1 cellular context compared by ENCODE assay signal in the genomic region with DNA sequence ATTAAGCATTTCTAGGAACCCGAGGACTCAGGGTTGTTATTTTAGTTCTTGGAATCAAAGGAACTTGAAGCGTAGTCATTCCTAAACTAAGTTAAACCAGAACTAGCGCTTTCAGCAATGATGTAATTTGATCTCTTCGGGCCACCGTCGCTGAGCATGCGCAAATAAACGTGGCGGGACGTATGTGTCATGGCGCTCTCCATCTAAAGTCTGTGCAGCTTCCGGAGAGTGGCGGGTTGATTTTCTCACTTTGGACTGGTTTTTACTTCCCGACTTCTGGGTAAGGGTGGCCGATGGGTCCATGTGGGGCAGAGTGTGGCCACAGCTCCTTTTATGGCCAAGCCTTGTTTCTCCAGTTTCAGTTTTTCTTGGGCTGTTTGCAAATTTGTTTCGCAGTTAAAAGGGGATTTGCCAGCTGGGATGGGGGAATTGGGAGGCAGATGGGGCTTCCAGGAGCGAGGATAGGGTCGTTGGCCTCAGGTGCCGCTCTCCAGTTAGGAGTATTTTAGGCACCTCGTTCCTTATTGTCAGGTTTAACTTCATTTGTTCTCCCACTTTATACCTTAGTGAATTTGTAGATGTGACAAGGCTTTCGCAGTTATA.
TF ChIP-seq lines count a peak whose summit lies in the region.

CDKAL1 (plus strand) TSS at position 163 of the 603 bp plus-strand sequence. CDS start 11,894 bp downstream, outside the sequence.

TF ChIP-seq in GM23338, 12 proteins besides CTCF, POLR2A, EP300 and RAD21 (continued from another document):
- TF ChIP-seq, protein P1, sequence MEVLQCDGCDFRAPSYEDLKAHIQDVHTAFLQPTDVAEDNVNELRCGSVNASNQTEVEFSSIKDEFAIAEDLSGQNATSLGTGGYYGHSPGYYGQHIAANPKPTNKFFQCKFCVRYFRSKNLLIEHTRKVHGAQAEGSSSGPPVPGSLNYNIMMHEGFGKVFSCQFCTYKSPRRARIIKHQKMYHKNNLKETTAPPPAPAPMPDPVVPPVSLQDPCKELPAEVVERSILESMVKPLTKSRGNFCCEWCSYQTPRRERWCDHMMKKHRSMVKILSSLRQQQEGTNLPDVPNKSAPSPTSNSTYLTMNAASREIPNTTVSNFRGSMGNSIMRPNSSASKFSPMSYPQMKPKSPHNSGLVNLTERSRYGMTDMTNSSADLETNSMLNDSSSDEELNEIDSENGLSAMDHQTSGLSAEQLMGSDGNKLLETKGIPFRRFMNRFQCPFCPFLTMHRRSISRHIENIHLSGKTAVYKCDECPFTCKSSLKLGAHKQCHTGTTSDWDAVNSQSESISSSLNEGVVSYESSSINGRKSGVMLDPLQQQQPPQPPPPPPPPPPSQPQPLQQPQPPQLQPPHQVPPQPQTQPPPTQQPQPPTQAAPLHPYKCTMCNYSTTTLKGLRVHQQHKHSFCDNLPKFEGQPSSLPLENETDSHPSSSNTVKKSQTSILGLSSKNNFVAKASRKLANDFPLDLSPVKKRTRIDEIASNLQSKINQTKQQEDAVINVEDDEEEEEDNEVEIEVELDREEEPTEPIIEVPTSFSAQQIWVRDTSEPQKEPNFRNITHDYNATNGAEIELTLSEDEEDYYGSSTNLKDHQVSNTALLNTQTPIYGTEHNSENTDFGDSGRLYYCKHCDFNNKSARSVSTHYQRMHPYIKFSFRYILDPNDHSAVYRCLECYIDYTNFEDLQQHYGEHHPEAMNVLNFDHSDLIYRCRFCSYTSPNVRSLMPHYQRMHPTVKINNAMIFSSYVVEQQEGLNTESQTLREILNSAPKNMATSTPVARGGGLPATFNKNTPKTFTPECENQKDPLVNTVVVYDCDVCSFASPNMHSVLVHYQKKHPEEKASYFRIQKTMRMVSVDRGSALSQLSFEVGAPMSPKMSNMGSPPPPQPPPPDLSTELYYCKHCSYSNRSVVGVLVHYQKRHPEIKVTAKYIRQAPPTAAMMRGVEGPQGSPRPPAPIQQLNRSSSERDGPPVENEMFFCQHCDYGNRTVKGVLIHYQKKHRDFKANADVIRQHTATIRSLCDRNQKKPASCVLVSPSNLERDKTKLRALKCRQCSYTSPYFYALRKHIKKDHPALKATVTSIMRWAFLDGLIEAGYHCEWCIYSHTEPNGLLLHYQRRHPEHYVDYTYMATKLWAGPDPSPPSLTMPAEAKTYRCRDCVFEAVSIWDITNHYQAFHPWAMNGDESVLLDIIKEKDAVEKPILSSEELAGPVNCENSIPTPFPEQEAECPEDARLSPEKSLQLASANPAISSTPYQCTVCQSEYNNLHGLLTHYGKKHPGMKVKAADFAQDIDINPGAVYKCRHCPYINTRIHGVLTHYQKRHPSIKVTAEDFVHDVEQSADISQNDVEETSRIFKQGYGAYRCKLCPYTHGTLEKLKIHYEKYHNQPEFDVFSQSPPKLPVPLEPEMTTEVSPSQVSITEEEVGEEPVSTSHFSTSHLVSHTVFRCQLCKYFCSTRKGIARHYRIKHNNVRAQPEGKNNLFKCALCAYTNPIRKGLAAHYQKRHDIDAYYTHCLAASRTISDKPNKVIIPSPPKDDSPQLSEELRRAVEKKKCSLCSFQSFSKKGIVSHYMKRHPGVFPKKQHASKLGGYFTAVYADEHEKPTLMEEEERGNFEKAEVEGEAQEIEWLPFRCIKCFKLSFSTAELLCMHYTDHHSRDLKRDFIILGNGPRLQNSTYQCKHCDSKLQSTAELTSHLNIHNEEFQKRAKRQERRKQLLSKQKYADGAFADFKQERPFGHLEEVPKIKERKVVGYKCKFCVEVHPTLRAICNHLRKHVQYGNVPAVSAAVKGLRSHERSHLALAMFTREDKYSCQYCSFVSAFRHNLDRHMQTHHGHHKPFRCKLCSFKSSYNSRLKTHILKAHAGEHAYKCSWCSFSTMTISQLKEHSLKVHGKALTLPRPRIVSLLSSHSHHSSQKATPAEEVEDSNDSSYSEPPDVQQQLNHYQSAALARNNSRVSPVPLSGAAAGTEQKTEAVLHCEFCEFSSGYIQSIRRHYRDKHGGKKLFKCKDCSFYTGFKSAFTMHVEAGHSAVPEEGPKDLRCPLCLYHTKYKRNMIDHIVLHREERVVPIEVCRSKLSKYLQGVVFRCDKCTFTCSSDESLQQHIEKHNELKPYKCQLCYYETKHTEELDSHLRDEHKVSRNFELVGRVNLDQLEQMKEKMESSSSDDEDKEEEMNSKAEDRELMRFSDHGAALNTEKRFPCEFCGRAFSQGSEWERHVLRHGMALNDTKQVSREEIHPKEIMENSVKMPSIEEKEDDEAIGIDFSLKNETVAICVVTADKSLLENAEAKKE (CRISPR knock-in tag; IDR thresholded peaks at IDR 0.05), result no peak
- TF ChIP-seq JUNB (IDR thresholded peaks at IDR 0.05; ENCODE audit: unreplicated experiment), result no peak
TF ChIP-seq in GM23338: peak in this region for 3.
